Comparison of ENCODE assay signal across 20 cellular contexts in genomic region chr5:86929123-86929766, GRCh38.
A peak's percentile ranks its signal among the peaks of the same experiment; 100 is the strongest.
DNase-seq lines count a peak whose midpoint lies in the region; FAIRE-seq and TF ChIP-seq lines count a peak whose summit lies in the region.
"Had no signal": no experiment of that assay in that cellular context is flagged by ENCODE, and none has a peak within 500 bp of the region (broad histone marks: within the 10 kb centered on the region; RNA-seq: fewer than 3 reads in every experiment).

No MANE protein-coding gene starts in this region.

- no peak overlapping the region for H3K9ac ChIP-seq in iPS-15b (ENCODE audit: low read depth, low read length)
- H3K9ac ChIP-seq in parathyroid adenoma: no peak overlapping the region

- CTCF ChIA-PET in OCI-LY7 (lab: Charles Lee; ENCODE audit: unreplicated experiment): no interaction called here

- peaks cover 19% of the 10 kb centered on the region for H3K4me1 ChIP-seq in iPS-15b (ENCODE audit: control insufficient read depth, insufficient read depth, low read length)
- no peaks in the 10 kb centered on the region for H3K4me1 ChIP-seq in parathyroid adenoma
- H3K4me1 ChIP-seq in OCI-LY7 (ENCODE audit: insufficient read depth, low read length, poor library complexity, severe bottlenecking): no peaks in the 10 kb centered on the region
- H3K4me1 ChIP-seq: Caco-2, SJCRH30 had no signal

- DNase-seq in NCI-H446 treated with DMSO at 0.1 percent for 48 hours (lab: John Stamatoyannopoulos, UW) (peak; percentile 20), NCI-H446 (lab: John Stamatoyannopoulos, UW) (no peak), bronchial epithelial cell (ENCODE audit: low read depth) (no peak), NCI-H1417 (lab: John Stamatoyannopoulos, UW) (no peak), OCI-LY7 (ENCODE audit: low spot score) (no peak)
- DNase-seq in stimulated activated CD4-positive, alpha-beta T cell treated with anti-CD3 and anti-CD28 coated beads, Interleukin-12 subunit alpha, Interleukin-12 subunit beta, amount 100 ng/mL, for 4 hours: no peak
- DNase-seq: Caco-2; CD4-positive, alpha-beta T cell; GF-D8; HFFc6; Kasumi-1; MG63; NCI-H1048; NCI-H1436 treated with DMSO at 0.1 percent for 48 hours; NCI-H2029; NCI-H524; SJCRH30 had no signal

- H3K9me3 ChIP-seq in iPS-15b (ENCODE audit: control insufficient read depth, insufficient read depth, low read length) (no peaks in the 10 kb centered on the region), parathyroid adenoma (ENCODE audit: control insufficient read depth, low read length) (no peaks in the 10 kb centered on the region), OCI-LY7 (ENCODE audit: low read length) (no peaks in the 10 kb centered on the region)
- H3K9me3 ChIP-seq: Caco-2, MG63, SJCRH30 had no signal

- peak overlapping the region; percentile 17 for H2AFZ ChIP-seq in parathyroid adenoma
- H2AFZ ChIP-seq in OCI-LY7 (ENCODE audit: low read length): no peak overlapping the region

- H3K36me3 ChIP-seq in bronchial epithelial cell (ENCODE audit: control insufficient read depth, insufficient read depth, low read length) (no peaks in the 10 kb centered on the region), iPS-15b (ENCODE audit: control insufficient read depth, insufficient read depth, low read length) (no peaks in the 10 kb centered on the region), parathyroid adenoma (ENCODE audit: control insufficient read depth, insufficient read depth, low read length) (no peaks in the 10 kb centered on the region), OCI-LY7 (ENCODE audit: insufficient read depth, low read length) (no peaks in the 10 kb centered on the region)
- H3K36me3 ChIP-seq: MG63, SJCRH30 had no signal

- no peaks in the 10 kb centered on the region for H4K20me1 ChIP-seq in OCI-LY7 (ENCODE audit: insufficient read depth, low read length)

- POLR2A ChIA-PET in OCI-LY7 (lab: Charles Lee): interaction anchor here (0.8 kb wide), 1 partner anchor 51 kb away, joined by 3 read pairs; no protein-coding TSS in a partner anchor

- BruUV-seq in OCI-LY7 (replicated peaks; lab: Mats Ljungman, UMichigan): no TSS peak

- no peak overlapping the region for H3K4me2 ChIP-seq in parathyroid adenoma (ENCODE audit: low read length)
- no peak overlapping the region for H3K4me2 ChIP-seq in OCI-LY7 (ENCODE audit: low read length)

- H3K9me2 ChIP-seq in OCI-LY7 (ENCODE audit: insufficient read depth, low read length): 0 out of 2 replicates have a peak, but pooled peaks cover 2% of the 10 kb centered on the region

- FAIRE-seq in bronchial epithelial cell (lab: Jason Lieb, UNC): peak; percentile 64

- H3K27ac ChIP-seq in parathyroid adenoma (no peak overlapping the region), OCI-LY7 (ENCODE audit: low read depth, low read length, poor library complexity, severe bottlenecking) (no peak overlapping the region)
- H3K27ac ChIP-seq: HL-60, SJCRH30 had no signal

- TF ChIP-seq CTCF in bronchial epithelial cell (IDR thresholded peaks at IDR 0.05; ENCODE audit: insufficient read depth, low read length, severe bottlenecking) (no peak), parathyroid adenoma (IDR thresholded peaks at IDR 0.05) (no peak), OCI-LY7 (conservative IDR thresholded peaks at IDR 0.05; ENCODE audit: low read length) (no peak)

- H3K79me2 ChIP-seq in parathyroid adenoma (no peaks in the 10 kb centered on the region), OCI-LY7 (ENCODE audit: insufficient read depth, low read depth, low read length) (no peaks in the 10 kb centered on the region)

- H3K27me3 ChIP-seq in bronchial epithelial cell (ENCODE audit: control insufficient read depth, insufficient read depth, low read length) (no peaks in the 10 kb centered on the region), iPS-15b (ENCODE audit: control insufficient read depth, insufficient read depth, low read length) (no peaks in the 10 kb centered on the region), parathyroid adenoma (ENCODE audit: control insufficient read depth, insufficient read depth, low read length) (no peaks in the 10 kb centered on the region)
- H3K27me3 ChIP-seq: SJCRH30 had no signal

- intact Hi-C loops in OCI-LY7 (cut with micrococcal nuclease; ENCODE audit: unreplicated experiment): no loop called here

- no peak overlapping the region for H3K4me3 ChIP-seq in bronchial epithelial cell (ENCODE audit: low read depth, low read length)
- H3K4me3 ChIP-seq in iPS-15b (ENCODE audit: low read depth, low read length): peak overlapping the region; percentile 16
- no peak overlapping the region for H3K4me3 ChIP-seq in parathyroid adenoma (ENCODE audit: low read depth, low read length)
- no peak overlapping the region for H3K4me3 ChIP-seq in OCI-LY7 (ENCODE audit: low read depth, low read length, poor library complexity, severe bottlenecking)
- H3K4me3 ChIP-seq: MG63, SJCRH30 had no signal
